ENCODE assay signal across 8 cellular contexts in genomic region chr2:173077506-173078177, GRCh38. TPM values are rescaled to one million over a fixed set of nuclear protein-coding genes. Genes with fewer than 3 reads are reported as not detected.
DNase-seq lines count a peak whose midpoint lies in the region; ATAC-seq and TF ChIP-seq lines count a peak whose summit lies in the region.
"Had no signal": no experiment of that assay in that cellular context is flagged by ENCODE, and none has a peak within 500 bp of the region (broad histone marks: within the 10 kb centered on the region; RNA-seq: fewer than 3 reads in every experiment).

No MANE protein-coding gene starts in this region.

- H3K27ac ChIP-seq in Panc1 (ENCODE audit: low read length) (peak overlapping the region; percentile 100), esophagus muscularis mucosa (replicated peaks in 1 of 4) (peak overlapping the region; percentile 92 to 99 (median 98)), gastrocnemius medialis (peak overlapping the region; percentile 88 to 98 (median 96))

- 39% methylated on average over 5 of the region's 5 CpGs for WGBS in esophagus muscularis mucosa

- no peaks in the 10 kb centered on the region for H3K9me3 ChIP-seq in Panc1 (ENCODE audit: control insufficient read depth, insufficient read depth, low read depth, low read length)
- H3K9me3 ChIP-seq in esophagus muscularis mucosa, result no peaks in the 10 kb centered on the region
- H3K9me3 ChIP-seq in gastrocnemius medialis, result no peaks in the 10 kb centered on the region

- TF ChIP-seq CTCF in Panc1 (IDR thresholded peaks at IDR 0.05) (no peak), esophagus muscularis mucosa (IDR thresholded peaks at IDR 0.05) (no peak), gastrocnemius medialis (IDR thresholded peaks at IDR 0.05 in 4 of 5, conservative IDR thresholded peaks at IDR 0.05 in 1 of 5) (no peak)

- no peak for ATAC-seq in Panc1
- ATAC-seq in gastrocnemius medialis, result no peak
- ATAC-seq in HG02571 (IDR thresholded peaks at IDR 0.05; ENCODE audit: unreplicated experiment), result no peak

- H3K4me3 ChIP-seq in Panc1 (ENCODE audit: low read depth in 2 of 2, low read length in 2 of 2) (peak overlapping the region; percentile 59 to 70), esophagus muscularis mucosa (peak overlapping the region; percentile 72 to 89 (median 84)), gastrocnemius medialis (peak overlapping the region; percentile 59 to 83 (median 80))

- no peak for TF ChIP-seq EP300 in esophagus muscularis mucosa (IDR thresholded peaks at IDR 0.05)

- H3K4me1 ChIP-seq in Panc1 (ENCODE audit: control insufficient read depth, insufficient read depth, low read length) (peaks cover 67% of the 10 kb centered on the region), esophagus muscularis mucosa (peaks cover 16 to 67% (median 53%) of the 10 kb centered on the region in 4 donors), gastrocnemius medialis (peaks cover 60 to 66% of the 10 kb centered on the region in 2 donors)

- in situ Hi-C loops in Panc1 (cut with HindIII; ENCODE audit: low pct_unique_long_range_greater_than_20kb, low sequenced_read_pairs), result no loop called here
- in situ Hi-C loops in gastrocnemius medialis (cut with MboI; ENCODE audit: low sequenced_read_pairs in 4 of 4), result loop anchor here in 2 of 4 donors (5.0 to 10.0 kb wide), 2 partner anchors 135 to 137 kb away; no protein-coding TSS in a partner anchor

- peak; percentile 25 for DNase-seq in H4 (ENCODE audit: low spot score)
- no peak for DNase-seq in Panc1 (ENCODE audit: low read depth, low spot score)
- no peak for DNase-seq in esophagus muscularis mucosa (ENCODE audit: extremely low spot score)
- no peak for DNase-seq in gastrocnemius medialis
- no peak for DNase-seq in activated effector memory CD4-positive, alpha-beta T cell treated with Interleukin-2 at 50 U/mL for 16 hours
- DNase-seq in NAMALWA (ENCODE audit: low spot score), result no peak
- DNase-seq: NCI-H1417 treated with DMSO at 0.1 percent for 48 hours had no signal

- CTCF ChIA-PET in Panc1 (lab: Charles Lee), result no interaction called here

- TF ChIP-seq POLR2A in esophagus muscularis mucosa (IDR thresholded peaks at IDR 0.05; ENCODE audit: low read depth), result no peak
- TF ChIP-seq POLR2A in gastrocnemius medialis (IDR thresholded peaks at IDR 0.05), result no peak

- peaks cover 2% of the 10 kb centered on the region; the same call in 1 of the 2 replicates for H3K36me3 ChIP-seq in Panc1 (ENCODE audit: control insufficient read depth, insufficient read depth, low read length)
- peaks cover 0 to 3% (median 0%) of the 10 kb centered on the region in 4 donors for H3K36me3 ChIP-seq in esophagus muscularis mucosa
- H3K36me3 ChIP-seq in gastrocnemius medialis, result no peaks in the 10 kb centered on the region

- H3K27me3 ChIP-seq in Panc1 (ENCODE audit: control insufficient read depth, insufficient read depth, low read length) (no peaks in the 10 kb centered on the region), esophagus muscularis mucosa (no peaks in the 10 kb centered on the region), gastrocnemius medialis (no peaks in the 10 kb centered on the region)

- POLR2A ChIA-PET in Panc1 (lab: Charles Lee), result interaction anchor here (1.4 to 2.1 kb wide), 2 partner anchors 14 to 47 kb away, joined by 5 read pairs; no protein-coding TSS in a partner anchor

- BruUV-seq in Panc1 (replicated peaks; lab: Mats Ljungman, UMichigan), result TSS peak; percentile 75

- intact Hi-C loops in Panc1 (cut with micrococcal nuclease; ENCODE audit: unreplicated experiment) (no loop called here), esophagus muscularis mucosa (cut with DNase I) (no loop called here), gastrocnemius medialis (cut with DNase I; ENCODE audit: low total_unique reads) (no loop called here)

RNA-seq across cellular contexts. Expression of gene MAP3K20, which starts 2.0 kb away (rescaled TPM):
- 22.4 and 29.8 TPM in 2 replicates for total RNA-seq in H4 (2014; rRNA removed; shearing (Covaris generic))
- total RNA-seq in Panc1 (2021; ENCODE audit: unreplicated experiment) (121 TPM), esophagus muscularis mucosa (100 to 1,000 TPM; 238 to 335 (median 267) TPM), gastrocnemius medialis (100 to 1,000 TPM; 225 to 517 (median 280) TPM)
- polyA plus RNA-seq in Panc1 (2012; ENCODE audit: insufficient read length), result 60.5 TPM
